Comparison of ENCODE assay signal across 16 cellular contexts in the genomic region with DNA sequence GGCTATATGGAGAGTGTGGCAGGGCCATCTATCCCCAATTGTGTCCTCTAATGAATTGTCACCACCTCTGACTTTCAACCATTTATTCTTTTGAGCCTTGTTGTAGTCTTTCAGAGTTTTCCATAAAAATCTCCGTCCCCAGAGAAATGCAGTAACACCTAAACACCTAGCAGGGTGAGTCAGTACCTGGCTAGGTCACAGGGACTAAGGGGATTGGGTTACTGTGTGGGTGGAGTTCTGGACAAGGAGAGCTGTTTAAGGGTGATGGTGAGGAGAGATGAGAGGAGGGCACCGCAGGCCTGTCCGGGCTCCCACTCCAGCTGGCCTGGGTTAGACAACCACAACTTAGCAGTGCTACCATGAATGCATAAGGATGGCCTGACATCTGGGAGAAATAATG.
"Had no signal": no experiment of that assay in that cellular context is flagged by ENCODE, and none has a peak within 500 bp of the region (broad histone marks: within the 10 kb centered on the region; RNA-seq: fewer than 3 reads in every experiment).

No MANE protein-coding gene starts in this region.

- H3K27me3 ChIP-seq: colonic mucosa, left lung, thyroid gland had no signal

- H3K36me3 Mint-ChIP-seq: memory B cell; stimulated activated effector memory CD8-positive, alpha-beta T cell treated with anti-CD3 and anti-CD28 coated beads, Interleukin-12 subunit alpha, Interleukin-12 subunit beta, amount 100 ng/mL, for 72 hours; T-cell had no signal

- H3K4me3 Mint-ChIP-seq: activated T-cell treated with anti-CD3 and anti-CD28 coated beads, Interleukin-2, amount 50 U/mL, for 24 hours; memory B cell; stimulated activated effector memory CD8-positive, alpha-beta T cell treated with anti-CD3 and anti-CD28 coated beads, Interleukin-12 subunit alpha, Interleukin-12 subunit beta, amount 100 ng/mL, for 72 hours; T-cell had no signal

- ATAC-seq: esophagus mucosa; left lung; stimulated activated effector memory CD8-positive, alpha-beta T cell treated with anti-CD3 and anti-CD28 coated beads, Interleukin-12 subunit alpha, Interleukin-12 subunit beta, amount 100 ng/mL, for 72 hours; T-cell had no signal

- H3K4me1 Mint-ChIP-seq: memory B cell; stimulated activated effector memory CD8-positive, alpha-beta T cell treated with anti-CD3 and anti-CD28 coated beads, Interleukin-12 subunit alpha, Interleukin-12 subunit beta, amount 100 ng/mL, for 72 hours had no signal

- H3K36me3 ChIP-seq: colonic mucosa, left lung, thyroid gland had no signal

- DNase-seq: activated CD4-positive, alpha-beta T cell treated with anti-CD3 and anti-CD28 coated beads for 1 hour; activated CD4-positive, alpha-beta T cell treated with anti-CD3 and anti-CD28 coated beads, Interleukin-2, amount 50 U/mL, for 4 hours; activated effector memory CD4-positive, alpha-beta T cell treated with Interleukin-2 at 50 U/mL for 16 hours; activated naive CD4-positive, alpha-beta T cell treated with anti-CD3 and anti-CD28 coated beads, Interleukin-2, amount 50 U/mL, for 16 hours; activated T-cell treated with anti-CD3 and anti-CD28 coated beads, Interleukin-2, amount 50 U/mL, for 24 hours; central memory CD4-positive, alpha-beta T cell; colonic mucosa; kidney; left lung; stimulated activated CD4-positive, alpha-beta T cell treated with anti-CD3 and anti-CD28 coated beads, Interleukin-12 subunit alpha, Interleukin-12 subunit beta, amount 100 ng/mL, for 4 hours; T-cell; T1000; thyroid gland had no signal

- H3K4me3 ChIP-seq: colonic mucosa, left lung, thyroid gland had no signal

- H3K4me1 ChIP-seq: colonic mucosa, left lung, thyroid gland had no signal

- H3K9me3 ChIP-seq: colonic mucosa, left lung, thyroid gland had no signal

- H3K27ac Mint-ChIP-seq: activated T-cell treated with anti-CD3 and anti-CD28 coated beads, Interleukin-2, amount 50 U/mL, for 24 hours; memory B cell; stimulated activated effector memory CD8-positive, alpha-beta T cell treated with anti-CD3 and anti-CD28 coated beads, Interleukin-12 subunit alpha, Interleukin-12 subunit beta, amount 100 ng/mL, for 72 hours; T-cell had no signal

- H3K27ac ChIP-seq: colonic mucosa, left lung, thyroid gland had no signal
